In the genomic region with DNA sequence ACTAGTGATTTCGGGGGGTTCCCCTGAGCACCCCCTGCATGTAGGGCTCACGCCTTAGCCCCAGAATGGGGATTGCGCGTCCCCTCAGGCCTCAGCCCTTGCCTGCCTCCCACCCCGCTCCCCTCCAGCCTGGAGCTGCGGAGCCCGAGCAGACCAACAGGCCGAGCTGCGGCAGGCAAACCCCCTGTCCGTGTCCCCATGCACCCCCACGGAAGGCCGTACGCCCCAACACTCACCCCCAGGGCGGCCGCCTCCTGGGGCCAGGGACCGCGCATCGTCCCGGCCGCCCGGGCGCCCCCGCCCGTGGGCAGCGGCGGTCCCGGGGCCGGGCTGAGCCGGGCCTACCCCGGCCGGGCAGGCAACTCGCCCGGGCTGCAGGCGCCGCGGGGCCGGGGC, we compare ENCODE assay signal across 9 cellular contexts. TPM values are rescaled to one million over a fixed set of nuclear protein-coding genes. Genes with fewer than 3 reads are reported as not detected.
A peak's percentile ranks its signal among the peaks of the same experiment; 100 is the strongest.
DNase-seq lines count a peak whose midpoint lies in the region; ATAC-seq and TF ChIP-seq lines count a peak whose summit lies in the region.
"Had no signal": no experiment of that assay in that cellular context is flagged by ENCODE, and none has a peak within 500 bp of the region (broad histone marks: within the 10 kb centered on the region; RNA-seq: fewer than 3 reads in every experiment).

No MANE protein-coding gene starts in this region.

- H3K4me3 Mint-ChIP-seq in progenitor cell of endocrine pancreas (ENCODE audit: low read depth): peak overlapping the region; percentile 35
- H3K4me3 Mint-ChIP-seq in naive thymus-derived CD4-positive, alpha-beta T cell: peak overlapping the region in 5 of 10 donors; percentile 25 to 89 (median 74)

- H3K27ac Mint-ChIP-seq in progenitor cell of endocrine pancreas: no peak overlapping the region
- no peak overlapping the region for H3K27ac Mint-ChIP-seq in naive thymus-derived CD4-positive, alpha-beta T cell

- H3K4me1 Mint-ChIP-seq in progenitor cell of endocrine pancreas (ENCODE audit: low read depth): peaks cover 10% of the 10 kb centered on the region
- peaks cover 0 to 15% (median 8%) of the 10 kb centered on the region in 7 donors for H3K4me1 Mint-ChIP-seq in naive thymus-derived CD4-positive, alpha-beta T cell

- CTCF ChIA-PET in RWPE1 (lab: Yijun Ruan, JAX): interaction anchor here (0.5 to 4.6 kb wide), 46 partner anchors 9 to 1801 kb away, joined by 3 to 120 read pairs (median 4); no protein-coding TSS in a partner anchor
- CTCF ChIA-PET in naive thymus-derived CD4-positive, alpha-beta T cell (lab: Charles Lee): no interaction called here

- H3K27me3 ChIP-seq in naive thymus-derived CD4-positive, alpha-beta T cell (ENCODE audit: control insufficient read depth in 2 of 2, insufficient read depth in 2 of 2, low read length in 2 of 2): peaks cover 0 to 15% of the 10 kb centered on the region in 2 donors

- no peaks in the 10 kb centered on the region for H3K9me3 Mint-ChIP-seq in progenitor cell of endocrine pancreas (ENCODE audit: low read depth)
- peaks cover 0 to 12% (median 0%) of the 10 kb centered on the region in 11 donors for H3K9me3 Mint-ChIP-seq in naive thymus-derived CD4-positive, alpha-beta T cell

- POLR2A ChIA-PET in RWPE1 (lab: Yijun Ruan, JAX; ENCODE audit: low non-redundant PET): no interaction called here
- POLR2A ChIA-PET in naive thymus-derived CD4-positive, alpha-beta T cell (lab: Charles Lee): no interaction called here

- TF ChIP-seq CTCF in AG10803 (conservative IDR thresholded peaks at IDR 0.05; ENCODE audit: low read length): no peak
- no peak for TF ChIP-seq CTCF in progenitor cell of endocrine pancreas (IDR thresholded peaks at IDR 0.05; ENCODE audit: unreplicated experiment)
- TF ChIP-seq CTCF in RWPE1 (conservative IDR thresholded peaks at IDR 0.05; ENCODE audit: low read depth): no peak

- H3K27me3 Mint-ChIP-seq in progenitor cell of endocrine pancreas: peaks cover 58% of the 10 kb centered on the region
- H3K27me3 Mint-ChIP-seq in naive thymus-derived CD4-positive, alpha-beta T cell: peaks cover 69 to 78% (median 70%) of the 10 kb centered on the region in 5 donors

- ATAC-seq in esophagus mucosa (peak; percentile 6), GM21576 (IDR thresholded peaks at IDR 0.05; ENCODE audit: unreplicated experiment) (no peak), HG02885 (IDR thresholded peaks at IDR 0.05; ENCODE audit: poor library complexity, unreplicated experiment) (no peak)
- ATAC-seq in naive thymus-derived CD4-positive, alpha-beta T cell: no peak

- no peak overlapping the region for H3K27ac ChIP-seq in RWPE1
- no peak overlapping the region for H3K27ac ChIP-seq in naive thymus-derived CD4-positive, alpha-beta T cell (ENCODE audit: low read depth, low read length)

- DNase-seq in AG10803 (ENCODE audit: low read depth) (no peak), HuH-7 (ENCODE audit: low spot score) (peak; percentile 37), progenitor cell of endocrine pancreas (ENCODE audit: low spot score, unreplicated experiment) (no peak), RWPE1 (ENCODE audit: low spot score) (no peak)
- no peak for DNase-seq in naive thymus-derived CD4-positive, alpha-beta T cell
- DNase-seq: SIG-M5 had no signal

- intact Hi-C loops in naive thymus-derived CD4-positive, alpha-beta T cell (cut with micrococcal nuclease): loop anchor here in 1 of 2 donors (1.0 to 2.0 kb wide), 2 partner anchors 99 to 149 kb away; no protein-coding TSS in a partner anchor

- peak overlapping the region; percentile 38 for H3K4me3 ChIP-seq in AG10803 (ENCODE audit: low read length)
- H3K4me3 ChIP-seq in naive thymus-derived CD4-positive, alpha-beta T cell (ENCODE audit: low read length): no peak overlapping the region

- no peaks in the 10 kb centered on the region for H3K36me3 ChIP-seq in naive thymus-derived CD4-positive, alpha-beta T cell (ENCODE audit: control insufficient read depth in 2 of 3, insufficient read depth in 3 of 3, low read length in 3 of 3)

- H3K36me3 Mint-ChIP-seq in progenitor cell of endocrine pancreas (ENCODE audit: insufficient read depth): no peaks in the 10 kb centered on the region
- peaks cover 0 to 2% (median 0%) of the 10 kb centered on the region in 5 donors for H3K36me3 Mint-ChIP-seq in naive thymus-derived CD4-positive, alpha-beta T cell

- H3K9me3 ChIP-seq in naive thymus-derived CD4-positive, alpha-beta T cell (ENCODE audit: control insufficient read depth in 2 of 3, low read length in 3 of 3): no peaks in the 10 kb centered on the region

- peaks cover 0 to 7% of the 10 kb centered on the region in 2 donors for H3K4me1 ChIP-seq in naive thymus-derived CD4-positive, alpha-beta T cell (ENCODE audit: control insufficient read depth in 2 of 2, insufficient read depth in 2 of 2, low read length in 2 of 2)

RNA-seq across cellular contexts. Expression of a gene that starts 1.2 kb away (rescaled TPM):
- total RNA-seq in esophagus mucosa: 0.52 TPM
- total RNA-seq in progenitor cell of endocrine pancreas: 0.98 and 1.8 TPM in 2 replicates
- total RNA-seq in naive thymus-derived CD4-positive, alpha-beta T cell: under 1 TPM in 2 of 5 experiments, not detected in 3; 0.08 to 0.58 TPM
- not detected for polyA plus RNA-seq in naive thymus-derived CD4-positive, alpha-beta T cell
